ENCODE assay signal across 1 cellular context in the genomic region with DNA sequence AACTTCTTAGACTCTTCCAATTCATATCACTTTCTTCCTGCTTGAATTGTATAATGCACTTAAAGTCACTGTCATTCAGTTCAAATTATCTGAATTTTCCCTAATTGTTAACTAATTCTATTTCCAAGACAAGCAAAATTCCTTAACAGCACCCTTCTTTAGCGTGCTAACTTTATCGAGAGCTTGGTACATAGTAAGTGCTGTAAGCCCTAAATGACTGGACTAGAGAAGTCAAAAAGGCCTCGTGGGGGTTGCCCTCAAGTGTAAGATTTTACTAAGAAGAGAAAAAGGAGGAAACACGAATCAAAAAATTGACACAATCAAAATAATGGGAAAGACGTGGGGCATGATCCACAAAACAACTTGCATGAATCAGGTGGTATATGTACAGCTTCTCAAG.
TF ChIP-seq lines count a peak whose summit lies in the region.

No MANE protein-coding gene starts in this region.

TF ChIP-seq in GM23338, 12 proteins besides CTCF, POLR2A, EP300 and RAD21 (continued from another document):
- TF ChIP-seq, protein P1, sequence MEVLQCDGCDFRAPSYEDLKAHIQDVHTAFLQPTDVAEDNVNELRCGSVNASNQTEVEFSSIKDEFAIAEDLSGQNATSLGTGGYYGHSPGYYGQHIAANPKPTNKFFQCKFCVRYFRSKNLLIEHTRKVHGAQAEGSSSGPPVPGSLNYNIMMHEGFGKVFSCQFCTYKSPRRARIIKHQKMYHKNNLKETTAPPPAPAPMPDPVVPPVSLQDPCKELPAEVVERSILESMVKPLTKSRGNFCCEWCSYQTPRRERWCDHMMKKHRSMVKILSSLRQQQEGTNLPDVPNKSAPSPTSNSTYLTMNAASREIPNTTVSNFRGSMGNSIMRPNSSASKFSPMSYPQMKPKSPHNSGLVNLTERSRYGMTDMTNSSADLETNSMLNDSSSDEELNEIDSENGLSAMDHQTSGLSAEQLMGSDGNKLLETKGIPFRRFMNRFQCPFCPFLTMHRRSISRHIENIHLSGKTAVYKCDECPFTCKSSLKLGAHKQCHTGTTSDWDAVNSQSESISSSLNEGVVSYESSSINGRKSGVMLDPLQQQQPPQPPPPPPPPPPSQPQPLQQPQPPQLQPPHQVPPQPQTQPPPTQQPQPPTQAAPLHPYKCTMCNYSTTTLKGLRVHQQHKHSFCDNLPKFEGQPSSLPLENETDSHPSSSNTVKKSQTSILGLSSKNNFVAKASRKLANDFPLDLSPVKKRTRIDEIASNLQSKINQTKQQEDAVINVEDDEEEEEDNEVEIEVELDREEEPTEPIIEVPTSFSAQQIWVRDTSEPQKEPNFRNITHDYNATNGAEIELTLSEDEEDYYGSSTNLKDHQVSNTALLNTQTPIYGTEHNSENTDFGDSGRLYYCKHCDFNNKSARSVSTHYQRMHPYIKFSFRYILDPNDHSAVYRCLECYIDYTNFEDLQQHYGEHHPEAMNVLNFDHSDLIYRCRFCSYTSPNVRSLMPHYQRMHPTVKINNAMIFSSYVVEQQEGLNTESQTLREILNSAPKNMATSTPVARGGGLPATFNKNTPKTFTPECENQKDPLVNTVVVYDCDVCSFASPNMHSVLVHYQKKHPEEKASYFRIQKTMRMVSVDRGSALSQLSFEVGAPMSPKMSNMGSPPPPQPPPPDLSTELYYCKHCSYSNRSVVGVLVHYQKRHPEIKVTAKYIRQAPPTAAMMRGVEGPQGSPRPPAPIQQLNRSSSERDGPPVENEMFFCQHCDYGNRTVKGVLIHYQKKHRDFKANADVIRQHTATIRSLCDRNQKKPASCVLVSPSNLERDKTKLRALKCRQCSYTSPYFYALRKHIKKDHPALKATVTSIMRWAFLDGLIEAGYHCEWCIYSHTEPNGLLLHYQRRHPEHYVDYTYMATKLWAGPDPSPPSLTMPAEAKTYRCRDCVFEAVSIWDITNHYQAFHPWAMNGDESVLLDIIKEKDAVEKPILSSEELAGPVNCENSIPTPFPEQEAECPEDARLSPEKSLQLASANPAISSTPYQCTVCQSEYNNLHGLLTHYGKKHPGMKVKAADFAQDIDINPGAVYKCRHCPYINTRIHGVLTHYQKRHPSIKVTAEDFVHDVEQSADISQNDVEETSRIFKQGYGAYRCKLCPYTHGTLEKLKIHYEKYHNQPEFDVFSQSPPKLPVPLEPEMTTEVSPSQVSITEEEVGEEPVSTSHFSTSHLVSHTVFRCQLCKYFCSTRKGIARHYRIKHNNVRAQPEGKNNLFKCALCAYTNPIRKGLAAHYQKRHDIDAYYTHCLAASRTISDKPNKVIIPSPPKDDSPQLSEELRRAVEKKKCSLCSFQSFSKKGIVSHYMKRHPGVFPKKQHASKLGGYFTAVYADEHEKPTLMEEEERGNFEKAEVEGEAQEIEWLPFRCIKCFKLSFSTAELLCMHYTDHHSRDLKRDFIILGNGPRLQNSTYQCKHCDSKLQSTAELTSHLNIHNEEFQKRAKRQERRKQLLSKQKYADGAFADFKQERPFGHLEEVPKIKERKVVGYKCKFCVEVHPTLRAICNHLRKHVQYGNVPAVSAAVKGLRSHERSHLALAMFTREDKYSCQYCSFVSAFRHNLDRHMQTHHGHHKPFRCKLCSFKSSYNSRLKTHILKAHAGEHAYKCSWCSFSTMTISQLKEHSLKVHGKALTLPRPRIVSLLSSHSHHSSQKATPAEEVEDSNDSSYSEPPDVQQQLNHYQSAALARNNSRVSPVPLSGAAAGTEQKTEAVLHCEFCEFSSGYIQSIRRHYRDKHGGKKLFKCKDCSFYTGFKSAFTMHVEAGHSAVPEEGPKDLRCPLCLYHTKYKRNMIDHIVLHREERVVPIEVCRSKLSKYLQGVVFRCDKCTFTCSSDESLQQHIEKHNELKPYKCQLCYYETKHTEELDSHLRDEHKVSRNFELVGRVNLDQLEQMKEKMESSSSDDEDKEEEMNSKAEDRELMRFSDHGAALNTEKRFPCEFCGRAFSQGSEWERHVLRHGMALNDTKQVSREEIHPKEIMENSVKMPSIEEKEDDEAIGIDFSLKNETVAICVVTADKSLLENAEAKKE (CRISPR knock-in tag; IDR thresholded peaks at IDR 0.05) = no peak
- no peak for TF ChIP-seq JUNB (IDR thresholded peaks at IDR 0.05; ENCODE audit: unreplicated experiment)
- TF ChIP-seq ZNF331 (CRISPR knock-in tag; IDR thresholded peaks at IDR 0.05; ENCODE audit: low read depth) = no peak
- no peak; the same call in 1 of the 2 replicates for TF ChIP-seq POLR2AphosphoS5 (IDR thresholded peaks at IDR 0.05; ENCODE audit: low read depth)
- TF ChIP-seq, protein P2, sequence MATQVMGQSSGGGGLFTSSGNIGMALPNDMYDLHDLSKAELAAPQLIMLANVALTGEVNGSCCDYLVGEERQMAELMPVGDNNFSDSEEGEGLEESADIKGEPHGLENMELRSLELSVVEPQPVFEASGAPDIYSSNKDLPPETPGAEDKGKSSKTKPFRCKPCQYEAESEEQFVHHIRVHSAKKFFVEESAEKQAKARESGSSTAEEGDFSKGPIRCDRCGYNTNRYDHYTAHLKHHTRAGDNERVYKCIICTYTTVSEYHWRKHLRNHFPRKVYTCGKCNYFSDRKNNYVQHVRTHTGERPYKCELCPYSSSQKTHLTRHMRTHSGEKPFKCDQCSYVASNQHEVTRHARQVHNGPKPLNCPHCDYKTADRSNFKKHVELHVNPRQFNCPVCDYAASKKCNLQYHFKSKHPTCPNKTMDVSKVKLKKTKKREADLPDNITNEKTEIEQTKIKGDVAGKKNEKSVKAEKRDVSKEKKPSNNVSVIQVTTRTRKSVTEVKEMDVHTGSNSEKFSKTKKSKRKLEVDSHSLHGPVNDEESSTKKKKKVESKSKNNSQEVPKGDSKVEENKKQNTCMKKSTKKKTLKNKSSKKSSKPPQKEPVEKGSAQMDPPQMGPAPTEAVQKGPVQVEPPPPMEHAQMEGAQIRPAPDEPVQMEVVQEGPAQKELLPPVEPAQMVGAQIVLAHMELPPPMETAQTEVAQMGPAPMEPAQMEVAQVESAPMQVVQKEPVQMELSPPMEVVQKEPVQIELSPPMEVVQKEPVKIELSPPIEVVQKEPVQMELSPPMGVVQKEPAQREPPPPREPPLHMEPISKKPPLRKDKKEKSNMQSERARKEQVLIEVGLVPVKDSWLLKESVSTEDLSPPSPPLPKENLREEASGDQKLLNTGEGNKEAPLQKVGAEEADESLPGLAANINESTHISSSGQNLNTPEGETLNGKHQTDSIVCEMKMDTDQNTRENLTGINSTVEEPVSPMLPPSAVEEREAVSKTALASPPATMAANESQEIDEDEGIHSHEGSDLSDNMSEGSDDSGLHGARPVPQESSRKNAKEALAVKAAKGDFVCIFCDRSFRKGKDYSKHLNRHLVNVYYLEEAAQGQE (IDR thresholded peaks at IDR 0.05; ENCODE audit: unreplicated experiment) = no peak
- TF ChIP-seq NANOG (IDR thresholded peaks at IDR 0.05; ENCODE audit: borderline replicate concordance) = no peak
- TF ChIP-seq CREB1 (CRISPR knock-in tag; IDR thresholded peaks at IDR 0.05; ENCODE audit: low read depth) = no peak
- TF ChIP-seq EZH2phosphoT487 (IDR thresholded peaks at IDR 0.05; ENCODE audit: unreplicated experiment) = no peak
- TF ChIP-seq ZNF114 (CRISPR knock-in tag; IDR thresholded peaks at IDR 0.05) = no peak
TF ChIP-seq in GM23338: peak in this region for 0.
